Comparison of ENCODE assay signal across 2 cellular contexts in the genomic region with DNA sequence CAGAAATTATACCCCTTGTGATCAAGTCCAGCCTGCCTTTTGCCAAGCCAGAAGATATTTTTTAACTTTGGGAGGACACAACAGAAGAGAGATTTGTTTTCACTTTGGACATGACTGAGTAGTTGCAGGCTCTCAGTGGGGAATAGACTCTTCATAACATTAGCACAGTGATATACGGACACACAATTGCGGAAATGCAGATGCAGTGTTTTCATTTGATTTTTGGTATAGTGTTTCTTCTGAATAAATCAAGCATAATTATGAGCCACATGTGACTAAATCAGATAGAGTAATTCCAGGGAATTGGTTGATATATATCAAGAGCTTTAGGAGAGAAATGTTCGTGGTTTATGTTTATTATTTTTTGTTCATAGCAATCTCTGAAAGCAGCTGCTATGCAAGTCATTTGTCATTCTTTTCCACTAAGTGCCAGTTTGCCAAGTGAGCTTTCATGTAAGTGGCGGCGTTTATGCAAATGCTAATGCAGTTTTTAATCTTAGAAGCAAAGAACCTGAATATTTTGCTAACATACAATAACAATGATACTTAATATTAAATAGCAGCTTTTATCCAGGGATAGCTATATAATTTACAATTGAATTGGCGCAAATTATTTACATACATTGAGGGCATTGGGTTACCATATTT.
TF ChIP-seq lines count a peak whose summit lies in the region.

No MANE protein-coding gene starts in this region.

TF ChIP-seq in SK-N-SH, 30 proteins besides CTCF, POLR2A, EP300 and RAD21:
- TF ChIP-seq MEF2A (IDR thresholded peaks at IDR 0.05; ENCODE audit: borderline replicate concordance, low read depth) = no peak

TF ChIP-seq in SK-N-SH treated with all-trans-retinoic acid at 6 μM for 48 hours, 23 proteins besides CTCF, POLR2A, EP300 and RAD21:
- TF ChIP-seq ARNTL (CRISPR knock-in tag; IDR thresholded peaks at IDR 0.05; ENCODE audit: borderline replicate concordance, low read depth) (no peak), TOX (CRISPR knock-in tag; IDR thresholded peaks at IDR 0.05; ENCODE audit: borderline replicate concordance) (no peak), TSHZ2 (CRISPR knock-in tag; IDR thresholded peaks at IDR 0.05) (no peak), PPARA (CRISPR knock-in tag; IDR thresholded peaks at IDR 0.05; ENCODE audit: borderline replicate concordance) (no peak), ZNF8 (CRISPR knock-in tag; IDR thresholded peaks at IDR 0.05) (no peak), ZFP30 (CRISPR knock-in tag; IDR thresholded peaks at IDR 0.05) (no peak), ZNF565 (CRISPR knock-in tag; conservative IDR thresholded peaks at IDR 0.05; ENCODE audit: low read depth) (no peak), ZNF70 (CRISPR knock-in tag; IDR thresholded peaks at IDR 0.05) (no peak), SNAI2 (CRISPR knock-in tag; IDR thresholded peaks at IDR 0.05) (no peak), CREB5 (CRISPR knock-in tag; IDR thresholded peaks at IDR 0.05; ENCODE audit: low read depth) (no peak), OSR1 (CRISPR knock-in tag; IDR thresholded peaks at IDR 0.05) (no peak), PATZ1 (CRISPR knock-in tag; IDR thresholded peaks at IDR 0.05; ENCODE audit: borderline replicate concordance) (no peak), GLIS3 (CRISPR knock-in tag; IDR thresholded peaks at IDR 0.05) (no peak), BACH2 (CRISPR knock-in tag; IDR thresholded peaks at IDR 0.05; ENCODE audit: borderline replicate concordance) (no peak), ZFP3 (CRISPR knock-in tag; IDR thresholded peaks at IDR 0.05) (no peak), ISL1 (CRISPR knock-in tag; IDR thresholded peaks at IDR 0.05) (no peak)
- TF ChIP-seq, protein P1, sequence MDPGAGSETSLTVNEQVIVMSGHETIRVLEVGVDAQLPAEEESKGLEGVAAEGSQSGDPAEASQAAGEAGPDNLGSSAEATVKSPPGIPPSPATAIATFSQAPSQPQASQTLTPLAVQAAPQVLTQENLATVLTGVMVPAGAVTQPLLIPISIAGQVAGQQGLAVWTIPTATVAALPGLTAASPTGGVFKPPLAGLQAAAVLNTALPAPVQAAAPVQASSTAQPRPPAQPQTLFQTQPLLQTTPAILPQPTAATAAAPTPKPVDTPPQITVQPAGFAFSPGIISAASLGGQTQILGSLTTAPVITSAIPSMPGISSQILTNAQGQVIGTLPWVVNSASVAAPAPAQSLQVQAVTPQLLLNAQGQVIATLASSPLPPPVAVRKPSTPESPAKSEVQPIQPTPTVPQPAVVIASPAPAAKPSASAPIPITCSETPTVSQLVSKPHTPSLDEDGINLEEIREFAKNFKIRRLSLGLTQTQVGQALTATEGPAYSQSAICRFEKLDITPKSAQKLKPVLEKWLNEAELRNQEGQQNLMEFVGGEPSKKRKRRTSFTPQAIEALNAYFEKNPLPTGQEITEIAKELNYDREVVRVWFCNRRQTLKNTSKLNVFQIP (CRISPR knock-in tag; IDR thresholded peaks at IDR 0.05; ENCODE audit: borderline replicate concordance, low read depth) = no peak
- TF ChIP-seq, protein P2, sequence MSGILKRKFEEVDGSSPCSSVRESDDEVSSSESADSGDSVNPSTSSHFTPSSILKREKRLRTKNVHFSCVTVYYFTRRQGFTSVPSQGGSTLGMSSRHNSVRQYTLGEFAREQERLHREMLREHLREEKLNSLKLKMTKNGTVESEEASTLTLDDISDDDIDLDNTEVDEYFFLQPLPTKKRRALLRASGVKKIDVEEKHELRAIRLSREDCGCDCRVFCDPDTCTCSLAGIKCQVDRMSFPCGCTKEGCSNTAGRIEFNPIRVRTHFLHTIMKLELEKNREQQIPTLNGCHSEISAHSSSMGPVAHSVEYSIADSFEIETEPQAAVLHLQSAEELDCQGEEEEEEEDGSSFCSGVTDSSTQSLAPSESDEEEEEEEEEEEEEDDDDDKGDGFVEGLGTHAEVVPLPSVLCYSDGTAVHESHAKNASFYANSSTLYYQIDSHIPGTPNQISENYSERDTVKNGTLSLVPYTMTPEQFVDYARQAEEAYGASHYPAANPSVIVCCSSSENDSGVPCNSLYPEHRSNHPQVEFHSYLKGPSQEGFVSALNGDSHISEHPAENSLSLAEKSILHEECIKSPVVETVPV (CRISPR knock-in tag; IDR thresholded peaks at IDR 0.05) = no peak
